ENCODE assay signal across 7 cellular contexts in the genomic region with DNA sequence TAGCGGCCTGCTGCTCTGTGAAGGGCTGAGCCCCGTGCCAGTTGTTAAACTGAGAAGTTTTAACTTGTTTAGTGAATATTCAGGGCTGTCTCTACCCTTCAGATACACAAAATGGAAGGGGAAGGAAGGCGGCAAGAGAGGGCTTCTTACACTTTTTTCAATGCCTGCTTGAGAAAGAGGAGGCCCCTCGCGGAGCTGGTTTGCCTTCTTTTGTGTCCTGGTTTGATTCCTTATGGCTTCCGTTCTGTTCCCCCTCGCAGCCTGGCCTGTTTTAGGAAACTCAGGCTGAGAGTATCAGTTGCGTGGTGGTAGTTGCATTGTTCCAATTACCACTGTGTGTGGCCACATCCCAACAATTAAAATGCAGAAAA. TPM values are rescaled to one million over a fixed set of nuclear protein-coding genes. Genes with fewer than 3 reads are reported as not detected.
DNase-seq lines count a peak whose midpoint lies in the region; ATAC-seq and TF ChIP-seq lines count a peak whose summit lies in the region.

No MANE protein-coding gene starts in this region.

- no peak for TF ChIP-seq EP300 in sigmoid colon (IDR thresholded peaks at IDR 0.05)

- H3K4me1 ChIP-seq in sigmoid colon: peaks cover 0 to 33% (median 26%) of the 10 kb centered on the region in 4 donors

- H3K4me3 ChIP-seq in sigmoid colon: peak overlapping the region; percentile 78 to 96 (median 88)

- H3K27me3 ChIP-seq in sigmoid colon: no peaks in the 10 kb centered on the region

- TF ChIP-seq CTCF in VCaP (conservative IDR thresholded peaks at IDR 0.05) (no peak), sigmoid colon (IDR thresholded peaks at IDR 0.05) (no peak)

- DNase-seq in HCEC 1CT (peak; percentile 19), globus pallidus (ENCODE audit: low spot score) (peak; percentile 30), sigmoid colon (no peak), left lobe of liver (ENCODE audit: low spot score) (no peak)
- no peak for DNase-seq in stimulated activated CD4-positive, alpha-beta T cell treated with anti-CD3 and anti-CD28 coated beads, Interleukin-2, amount 100 ng/mL, for 48 hours

- no peak for ATAC-seq in left lobe of liver
- ATAC-seq in GM19463 (IDR thresholded peaks at IDR 0.05; ENCODE audit: unreplicated experiment): no peak

- intact Hi-C loops in sigmoid colon (cut with DNase I): loop anchor here (5.0 to 10.0 kb wide), 3 partner anchors 127 to 416 kb away; a partner anchor contains a TSS

- H3K36me3 ChIP-seq in sigmoid colon: peaks cover 0 to 30% (median 15%) of the 10 kb centered on the region in 4 donors

- 14 to 32% methylated on average over 8 of the region's 8 CpGs for WGBS in sigmoid colon, 2 donors

- no peaks in the 10 kb centered on the region for H3K9me3 ChIP-seq in sigmoid colon

- H3K27ac ChIP-seq in VCaP (peak overlapping the region; percentile 99), sigmoid colon (peak overlapping the region; percentile 93 to 96 (median 95))

- TF ChIP-seq POLR2A in sigmoid colon (IDR thresholded peaks at IDR 0.05): no peak

RNA-seq across cellular contexts. Expression of a gene that starts 1.0 kb away (rescaled TPM):
- 10 to 100 TPM; 26.8 to 28.5 (median 27.7) TPM for total RNA-seq in sigmoid colon
- polyA plus RNA-seq in sigmoid colon: 10 to 100 TPM in 2 of 3 donors, 1 to 10 TPM in 1; 6.0 to 12.8 (median 10.6) TPM
- 10.4 TPM for total RNA-seq in left lobe of liver

RNA-seq across cellular contexts. Expression of a gene that starts 7.5 kb away (rescaled TPM):
- total RNA-seq in sigmoid colon: under 1 TPM in 1 of 4 donors, not detected in 3; 0.27 TPM
- 1 to 10 TPM in 2 of 3 donors, under 1 TPM in 1; 0.60 to 5.9 (median 2.8) TPM for polyA plus RNA-seq in sigmoid colon
- not detected for total RNA-seq in left lobe of liver

RNA-seq across cellular contexts. Expression of a gene that starts 13.4 kb away (rescaled TPM):
- total RNA-seq in sigmoid colon (10 to 100 TPM; 54.8 to 69.6 (median 55.8) TPM), left lobe of liver (16.3 TPM)
- 10 to 100 TPM; 16.2 to 32.2 (median 17.8) TPM for polyA plus RNA-seq in sigmoid colon

Comparison
In these comparisons a context has a peak if more than half of its experiments do, and no peak if none do; other contexts are left out.
1. DNase-seq: peak in HCEC 1CT (single experiment) and globus pallidus (single experiment); none in sigmoid colon (single experiment), left lobe of liver (single experiment) and stimulated activated CD4-positive, alpha-beta T cell treated with anti-CD3 and anti-CD28 coated beads, Interleukin-2, amount 100 ng/mL, for 48 hours (0 of 2).